27 cellular contexts compared by ENCODE assay signal in the genomic region with DNA sequence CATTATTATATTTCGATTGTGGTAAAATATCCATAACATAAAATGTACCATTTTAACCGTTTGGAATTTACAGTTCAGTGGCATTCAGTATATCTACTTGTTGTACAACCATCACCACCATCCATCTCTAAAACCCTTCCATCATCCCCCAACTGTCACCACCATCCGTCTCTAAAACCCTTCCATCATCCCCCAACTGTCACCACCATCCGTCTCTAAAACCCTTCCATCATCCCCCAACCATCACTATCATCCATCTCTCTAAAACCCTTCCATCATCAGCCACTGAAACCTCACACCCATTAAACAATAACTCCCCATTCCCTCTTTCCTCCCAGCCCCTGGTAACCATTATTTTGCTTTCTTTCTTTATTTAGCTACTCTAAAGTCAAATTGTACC.
A peak's percentile ranks its signal among the peaks of the same experiment; 100 is the strongest.
DNase-seq lines count a peak whose midpoint lies in the region; ATAC-seq, FAIRE-seq and TF ChIP-seq lines count a peak whose summit lies in the region.
"Had no signal": no experiment of that assay in that cellular context is flagged by ENCODE, and none has a peak within 500 bp of the region (broad histone marks: within the 10 kb centered on the region; RNA-seq: fewer than 3 reads in every experiment).

No MANE protein-coding gene starts in this region.

- no peaks in the 10 kb centered on the region for H3K27me3 ChIP-seq in HepG2 (ENCODE audit: control insufficient read depth in 1 of 2, insufficient read depth in 2 of 2, low read length in 2 of 2)
- no peaks in the 10 kb centered on the region for H3K27me3 ChIP-seq in right lobe of liver
- H3K27me3 ChIP-seq in K562 (ENCODE audit: control insufficient read depth in 2 of 2, insufficient read depth in 2 of 2, low read length in 2 of 2): no peaks in the 10 kb centered on the region
- H3K27me3 ChIP-seq: BE2C, BLaER1 had no signal

- H3K27ac ChIP-seq in HepG2 (ENCODE audit: extremely low read length, insufficient read depth, low read length): no peak overlapping the region
- no peak overlapping the region for H3K27ac ChIP-seq in right lobe of liver
- H3K27ac ChIP-seq in K562 (ENCODE audit: extremely low read depth, low read depth, low read length): no peak overlapping the region
- H3K27ac ChIP-seq: BLaER1 had no signal

- no peaks in the 10 kb centered on the region for H3K36me3 Mint-ChIP-seq in stimulated activated effector memory CD8-positive, alpha-beta T cell treated with anti-CD3 and anti-CD28 coated beads, Interleukin-12 subunit alpha, Interleukin-12 subunit beta, amount 100 ng/mL, for 72 hours
- H3K36me3 Mint-ChIP-seq: CD14-positive monocyte; CD4-positive, alpha-beta memory T cell; CD4-positive, CD25-positive, alpha-beta regulatory T cell; CD8-positive, alpha-beta memory T cell had no signal

- TF ChIP-seq EP300 in HepG2 (IDR thresholded peaks at IDR 0.05; ENCODE audit: low read depth in 2 of 2, low read length in 2 of 2) (no peak), HepG2 (CRISPR knock-in tag; IDR thresholded peaks at IDR 0.05; ENCODE audit: borderline replicate concordance) (no peak), K562 (IDR thresholded peaks at IDR 0.05; ENCODE audit: low read length) (no peak)

- H4K20me1 ChIP-seq in HepG2 (ENCODE audit: insufficient read depth, low read length) (no peaks in the 10 kb centered on the region), K562 (replicated peaks; ENCODE audit: control insufficient read depth, insufficient read depth, low read length) (no peaks in the 10 kb centered on the region)
- H4K20me1 ChIP-seq: BLaER1 had no signal

- BruUV-seq in HepG2 (replicated peaks; lab: Mats Ljungman, UMichigan) (no TSS peak), K562 (replicated peaks; lab: Mats Ljungman, UMichigan) (no TSS peak)

- H3K4me1 ChIP-seq in HepG2 (ENCODE audit: insufficient read depth, low read length) (peaks cover 10% of the 10 kb centered on the region), right lobe of liver (no peaks in the 10 kb centered on the region), K562 (replicated peaks in 1 of 2; ENCODE audit: control insufficient read depth in 2 of 2, insufficient read depth in 2 of 2, low read length in 2 of 2) (no peaks in the 10 kb centered on the region; a peak in 1 of 5 replicates)
- H3K4me1 ChIP-seq: BE2C, BLaER1 had no signal

- TF ChIP-seq CTCF in HepG2 (CRISPR knock-in tag; IDR thresholded peaks at IDR 0.05) (no peak), right lobe of liver (IDR thresholded peaks at IDR 0.05) (no peak), K562 (IDR thresholded peaks at IDR 0.05 in 2 of 3, conservative IDR thresholded peaks at IDR 0.05 in 1 of 3; ENCODE audit: insufficient read depth in 2 of 3, low read depth in 1 of 3, low read length in 3 of 3) (no peak)

- H3K4me2 ChIP-seq in HepG2 (ENCODE audit: low read depth, low read length) (no peak overlapping the region), K562 (ENCODE audit: insufficient read depth, low read length) (no peak overlapping the region)
- H3K4me2 ChIP-seq: BLaER1 had no signal

- no peak overlapping the region for H3K9ac ChIP-seq in HepG2 (ENCODE audit: insufficient read depth, low read depth, low read length)
- H3K9ac ChIP-seq in K562 (ENCODE audit: insufficient read depth in 1 of 2, low read depth in 2 of 2, low read length in 2 of 2): no peak overlapping the region
- H3K9ac ChIP-seq: BLaER1 had no signal

- H3K4me3 ChIP-seq in HepG2 (replicated peaks in 1 of 3; ENCODE audit: insufficient read depth in 1 of 3, low read depth in 2 of 3, low read length in 3 of 3) (no peak overlapping the region), right lobe of liver (no peak overlapping the region), K562 (no peak overlapping the region)
- H3K4me3 ChIP-seq: BLaER1, GM12878 had no signal

- TF ChIP-seq POLR2A in HepG2 (IDR thresholded peaks at IDR 0.05; ENCODE audit: insufficient read depth in 1 of 2, low read depth in 2 of 2, low read length in 2 of 2): no peak
- no peak for TF ChIP-seq POLR2A in right lobe of liver (IDR thresholded peaks at IDR 0.05)
- no peak for TF ChIP-seq POLR2A in K562 (conservative IDR thresholded peaks at IDR 0.05)

- CTCF ChIA-PET in HepG2 (lab: Yijun Ruan, JAX; ENCODE audit: low intra/inter-chr PET ratio, low total read pairs) (no interaction called here), K562 (lab: Yijun Ruan, JAX; ENCODE audit: low intra/inter-chr PET ratio) (no interaction called here)

- no peak for TF ChIP-seq RAD21 in HepG2 (CRISPR knock-in tag; IDR thresholded peaks at IDR 0.05)
- no peak for TF ChIP-seq RAD21 in K562 (CRISPR knock-in tag; conservative IDR thresholded peaks at IDR 0.05 in 1 of 2, IDR thresholded peaks at IDR 0.05 in 1 of 2)

- H3K27ac Mint-ChIP-seq in stimulated activated effector memory CD8-positive, alpha-beta T cell treated with anti-CD3 and anti-CD28 coated beads, Interleukin-12 subunit alpha, Interleukin-12 subunit beta, amount 100 ng/mL, for 72 hours: peak overlapping the region; percentile 3
- H3K27ac Mint-ChIP-seq: CD14-positive monocyte; CD4-positive, alpha-beta memory T cell; CD4-positive, CD25-positive, alpha-beta regulatory T cell; CD8-positive, alpha-beta memory T cell had no signal

- H2AFZ ChIP-seq in HepG2 (ENCODE audit: low read length) (no peak overlapping the region), K562 (ENCODE audit: low read depth, low read length) (no peak overlapping the region)

- 69% methylated on average over 4 of the region's 4 CpGs for WGBS in HepG2 (ENCODE audit: low lambda C conversion rate)
- 69% methylated on average over 4 of the region's 4 CpGs for WGBS in right lobe of liver (ENCODE audit: insufficient coverage, low coverage, low lambda C conversion rate, missing lambda C conversion rate)
- WGBS in K562 (ENCODE audit: insufficient coverage, low coverage, missing lambda C conversion rate): 16% methylated on average over 4 of the region's 4 CpGs

- H3K9me1 ChIP-seq in K562 (ENCODE audit: control insufficient read depth, insufficient read depth, low read length): no peaks in the 10 kb centered on the region

- in situ Hi-C loops in HepG2 (cut with HindIII; ENCODE audit: extremely low pct_ligation_motif_present, low pct_unique_long_range_greater_than_20kb) (no loop called here), K562 (cut with MboI) (no loop called here)

- intact Hi-C loops in HepG2 (cut with micrococcal nuclease; ENCODE audit: unreplicated experiment): no loop called here
- intact Hi-C loops in right lobe of liver (cut with DNase I): no loop called here
- intact Hi-C loops in K562 (cut with micrococcal nuclease): no loop called here

- H3K36me3 ChIP-seq in HepG2 (replicated peaks in 1 of 2; ENCODE audit: control insufficient read depth in 1 of 2, insufficient read depth in 2 of 2, low read length in 2 of 2) (no peaks in the 10 kb centered on the region; a peak in 1 of 5 replicates), right lobe of liver (no peaks in the 10 kb centered on the region), K562 (ENCODE audit: control insufficient read depth, insufficient read depth, low read length) (no peaks in the 10 kb centered on the region)
- H3K36me3 ChIP-seq: BE2C, BLaER1 had no signal

- FAIRE-seq in HepG2 (lab: Jason Lieb, UNC) (no peak), K562 (lab: Jason Lieb, UNC) (no peak)
- FAIRE-seq: A204.1, GM12878, GM12892, GM18507 had no signal

- H3K9me3 Mint-ChIP-seq in stimulated activated effector memory CD8-positive, alpha-beta T cell treated with anti-CD3 and anti-CD28 coated beads, Interleukin-12 subunit alpha, Interleukin-12 subunit beta, amount 100 ng/mL, for 72 hours: no peaks in the 10 kb centered on the region
- H3K9me3 Mint-ChIP-seq: CD4-positive, alpha-beta memory T cell; CD8-positive, alpha-beta memory T cell had no signal

- POLR2A ChIA-PET in HepG2 (lab: Yijun Ruan, JAX) (no interaction called here), K562 (lab: Yijun Ruan, JAX) (no interaction called here)

- no peak overlapping the region for H3K4me3 Mint-ChIP-seq in stimulated activated effector memory CD8-positive, alpha-beta T cell treated with anti-CD3 and anti-CD28 coated beads, Interleukin-12 subunit alpha, Interleukin-12 subunit beta, amount 100 ng/mL, for 72 hours
- H3K4me3 Mint-ChIP-seq: CD14-positive monocyte; CD4-positive, alpha-beta memory T cell; CD4-positive, CD25-positive, alpha-beta regulatory T cell; CD8-positive, alpha-beta memory T cell had no signal

- no peaks in the 10 kb centered on the region for H3K79me2 ChIP-seq in HepG2 (ENCODE audit: insufficient read depth, low read length)
- H3K79me2 ChIP-seq in K562 (ENCODE audit: control insufficient read depth, insufficient read depth, low read length): no peaks in the 10 kb centered on the region

- peaks cover 6% of the 10 kb centered on the region for H3K4me1 Mint-ChIP-seq in stimulated activated effector memory CD8-positive, alpha-beta T cell treated with anti-CD3 and anti-CD28 coated beads, Interleukin-12 subunit alpha, Interleukin-12 subunit beta, amount 100 ng/mL, for 72 hours
- H3K4me1 Mint-ChIP-seq: CD14-positive monocyte; CD4-positive, alpha-beta memory T cell; CD4-positive, CD25-positive, alpha-beta regulatory T cell; CD8-positive, alpha-beta memory T cell had no signal

- ATAC-seq in HepG2 (no peak), right lobe of liver (no peak), K562 (no peak)
- ATAC-seq in stimulated activated effector memory CD8-positive, alpha-beta T cell treated with anti-CD3 and anti-CD28 coated beads, Interleukin-12 subunit alpha, Interleukin-12 subunit beta, amount 100 ng/mL, for 72 hours: no peak
- ATAC-seq: GM12878 had no signal

- H3K9me3 ChIP-seq in HepG2 (ENCODE audit: low read length) (no peaks in the 10 kb centered on the region), right lobe of liver (no peaks in the 10 kb centered on the region), K562 (replicated peaks; ENCODE audit: control insufficient read depth, insufficient read depth, low read depth, low read length) (no peaks in the 10 kb centered on the region)
- H3K9me3 ChIP-seq: BE2C, BLaER1 had no signal

- no peak for DNase-seq in HepG2 (ENCODE audit: low spot score)
- DNase-seq in right lobe of liver: no peak
- no peak for DNase-seq in K562 (ENCODE audit: extremely low read depth in 1 of 4, low spot score in 3 of 4)
- no peak for DNase-seq in stimulated activated effector memory CD8-positive, alpha-beta T cell treated with anti-CD3 and anti-CD28 coated beads, Interleukin-12 subunit alpha, Interleukin-12 subunit beta, amount 100 ng/mL, for 72 hours (ENCODE audit: low spot score in 2 of 2)
- DNase-seq in NCI-H128 (lab: John Stamatoyannopoulos, UW; ENCODE audit: unreplicated experiment): no peak
- DNase-seq in iPS-NIHi7 (ENCODE audit: extremely low spot score): no peak
- DNase-seq: 8988T; ACHN; BE2C; C1 segment of cervical spinal cord; CD4-positive, alpha-beta memory T cell; CD4-positive, CD25-positive, alpha-beta regulatory T cell; CD8-positive, alpha-beta memory T cell; COR-L47; DMS 273 treated with DMSO at 0.1 percent for 48 hours; DMS153; DMS53; DMS79; DND-41; EL; GDM1 had no signal

TF ChIP-seq in K562, 482 proteins besides CTCF, POLR2A, EP300 and RAD21 (continues in another document):
- TF ChIP-seq ARHGAP35 (IDR thresholded peaks at IDR 0.05; ENCODE audit: partially characterized antibody) (peak; percentile 72), ZBTB17 (CRISPR knock-in tag; IDR thresholded peaks at IDR 0.05) (no peak), HDAC2 (IDR thresholded peaks at IDR 0.05) (no peak), MEIS2 (IDR thresholded peaks at IDR 0.05; ENCODE audit: partially characterized antibody) (peak; percentile 51)
